ENCODE assay signal across 2 cellular contexts in the genomic region with DNA sequence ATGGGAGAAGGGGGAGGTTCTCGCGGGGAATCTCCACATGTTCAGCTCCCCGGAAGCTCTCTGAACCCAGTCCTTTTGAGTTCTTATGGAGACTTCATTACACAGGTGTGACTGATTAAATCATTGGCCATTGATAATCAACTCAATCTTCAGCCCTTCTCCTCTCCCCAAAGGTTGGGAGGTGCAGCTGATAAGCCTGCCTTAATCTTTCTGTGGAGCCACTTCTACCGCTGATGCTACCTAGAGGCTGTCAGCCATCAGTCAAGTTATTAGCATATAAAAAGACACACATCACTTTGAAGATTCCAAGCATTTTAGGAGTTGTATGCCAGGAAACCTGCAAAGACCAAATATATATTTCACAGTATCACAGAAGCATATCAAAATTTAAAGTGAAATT.
TF ChIP-seq lines count a peak whose summit lies in the region.

No MANE protein-coding gene starts in this region.

TF ChIP-seq in GM23338, 12 proteins besides CTCF, POLR2A, EP300 and RAD21 (continued from another document):
- TF ChIP-seq, protein P1, sequence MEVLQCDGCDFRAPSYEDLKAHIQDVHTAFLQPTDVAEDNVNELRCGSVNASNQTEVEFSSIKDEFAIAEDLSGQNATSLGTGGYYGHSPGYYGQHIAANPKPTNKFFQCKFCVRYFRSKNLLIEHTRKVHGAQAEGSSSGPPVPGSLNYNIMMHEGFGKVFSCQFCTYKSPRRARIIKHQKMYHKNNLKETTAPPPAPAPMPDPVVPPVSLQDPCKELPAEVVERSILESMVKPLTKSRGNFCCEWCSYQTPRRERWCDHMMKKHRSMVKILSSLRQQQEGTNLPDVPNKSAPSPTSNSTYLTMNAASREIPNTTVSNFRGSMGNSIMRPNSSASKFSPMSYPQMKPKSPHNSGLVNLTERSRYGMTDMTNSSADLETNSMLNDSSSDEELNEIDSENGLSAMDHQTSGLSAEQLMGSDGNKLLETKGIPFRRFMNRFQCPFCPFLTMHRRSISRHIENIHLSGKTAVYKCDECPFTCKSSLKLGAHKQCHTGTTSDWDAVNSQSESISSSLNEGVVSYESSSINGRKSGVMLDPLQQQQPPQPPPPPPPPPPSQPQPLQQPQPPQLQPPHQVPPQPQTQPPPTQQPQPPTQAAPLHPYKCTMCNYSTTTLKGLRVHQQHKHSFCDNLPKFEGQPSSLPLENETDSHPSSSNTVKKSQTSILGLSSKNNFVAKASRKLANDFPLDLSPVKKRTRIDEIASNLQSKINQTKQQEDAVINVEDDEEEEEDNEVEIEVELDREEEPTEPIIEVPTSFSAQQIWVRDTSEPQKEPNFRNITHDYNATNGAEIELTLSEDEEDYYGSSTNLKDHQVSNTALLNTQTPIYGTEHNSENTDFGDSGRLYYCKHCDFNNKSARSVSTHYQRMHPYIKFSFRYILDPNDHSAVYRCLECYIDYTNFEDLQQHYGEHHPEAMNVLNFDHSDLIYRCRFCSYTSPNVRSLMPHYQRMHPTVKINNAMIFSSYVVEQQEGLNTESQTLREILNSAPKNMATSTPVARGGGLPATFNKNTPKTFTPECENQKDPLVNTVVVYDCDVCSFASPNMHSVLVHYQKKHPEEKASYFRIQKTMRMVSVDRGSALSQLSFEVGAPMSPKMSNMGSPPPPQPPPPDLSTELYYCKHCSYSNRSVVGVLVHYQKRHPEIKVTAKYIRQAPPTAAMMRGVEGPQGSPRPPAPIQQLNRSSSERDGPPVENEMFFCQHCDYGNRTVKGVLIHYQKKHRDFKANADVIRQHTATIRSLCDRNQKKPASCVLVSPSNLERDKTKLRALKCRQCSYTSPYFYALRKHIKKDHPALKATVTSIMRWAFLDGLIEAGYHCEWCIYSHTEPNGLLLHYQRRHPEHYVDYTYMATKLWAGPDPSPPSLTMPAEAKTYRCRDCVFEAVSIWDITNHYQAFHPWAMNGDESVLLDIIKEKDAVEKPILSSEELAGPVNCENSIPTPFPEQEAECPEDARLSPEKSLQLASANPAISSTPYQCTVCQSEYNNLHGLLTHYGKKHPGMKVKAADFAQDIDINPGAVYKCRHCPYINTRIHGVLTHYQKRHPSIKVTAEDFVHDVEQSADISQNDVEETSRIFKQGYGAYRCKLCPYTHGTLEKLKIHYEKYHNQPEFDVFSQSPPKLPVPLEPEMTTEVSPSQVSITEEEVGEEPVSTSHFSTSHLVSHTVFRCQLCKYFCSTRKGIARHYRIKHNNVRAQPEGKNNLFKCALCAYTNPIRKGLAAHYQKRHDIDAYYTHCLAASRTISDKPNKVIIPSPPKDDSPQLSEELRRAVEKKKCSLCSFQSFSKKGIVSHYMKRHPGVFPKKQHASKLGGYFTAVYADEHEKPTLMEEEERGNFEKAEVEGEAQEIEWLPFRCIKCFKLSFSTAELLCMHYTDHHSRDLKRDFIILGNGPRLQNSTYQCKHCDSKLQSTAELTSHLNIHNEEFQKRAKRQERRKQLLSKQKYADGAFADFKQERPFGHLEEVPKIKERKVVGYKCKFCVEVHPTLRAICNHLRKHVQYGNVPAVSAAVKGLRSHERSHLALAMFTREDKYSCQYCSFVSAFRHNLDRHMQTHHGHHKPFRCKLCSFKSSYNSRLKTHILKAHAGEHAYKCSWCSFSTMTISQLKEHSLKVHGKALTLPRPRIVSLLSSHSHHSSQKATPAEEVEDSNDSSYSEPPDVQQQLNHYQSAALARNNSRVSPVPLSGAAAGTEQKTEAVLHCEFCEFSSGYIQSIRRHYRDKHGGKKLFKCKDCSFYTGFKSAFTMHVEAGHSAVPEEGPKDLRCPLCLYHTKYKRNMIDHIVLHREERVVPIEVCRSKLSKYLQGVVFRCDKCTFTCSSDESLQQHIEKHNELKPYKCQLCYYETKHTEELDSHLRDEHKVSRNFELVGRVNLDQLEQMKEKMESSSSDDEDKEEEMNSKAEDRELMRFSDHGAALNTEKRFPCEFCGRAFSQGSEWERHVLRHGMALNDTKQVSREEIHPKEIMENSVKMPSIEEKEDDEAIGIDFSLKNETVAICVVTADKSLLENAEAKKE (CRISPR knock-in tag; IDR thresholded peaks at IDR 0.05): no peak
- TF ChIP-seq ZNF114 (CRISPR knock-in tag; IDR thresholded peaks at IDR 0.05): no peak
- no peak for TF ChIP-seq ZNF331 (CRISPR knock-in tag; IDR thresholded peaks at IDR 0.05; ENCODE audit: low read depth)
- TF ChIP-seq EZH2phosphoT487 (IDR thresholded peaks at IDR 0.05; ENCODE audit: unreplicated experiment): no peak
- TF ChIP-seq JUNB (IDR thresholded peaks at IDR 0.05; ENCODE audit: unreplicated experiment): no peak
- TF ChIP-seq, protein P2, sequence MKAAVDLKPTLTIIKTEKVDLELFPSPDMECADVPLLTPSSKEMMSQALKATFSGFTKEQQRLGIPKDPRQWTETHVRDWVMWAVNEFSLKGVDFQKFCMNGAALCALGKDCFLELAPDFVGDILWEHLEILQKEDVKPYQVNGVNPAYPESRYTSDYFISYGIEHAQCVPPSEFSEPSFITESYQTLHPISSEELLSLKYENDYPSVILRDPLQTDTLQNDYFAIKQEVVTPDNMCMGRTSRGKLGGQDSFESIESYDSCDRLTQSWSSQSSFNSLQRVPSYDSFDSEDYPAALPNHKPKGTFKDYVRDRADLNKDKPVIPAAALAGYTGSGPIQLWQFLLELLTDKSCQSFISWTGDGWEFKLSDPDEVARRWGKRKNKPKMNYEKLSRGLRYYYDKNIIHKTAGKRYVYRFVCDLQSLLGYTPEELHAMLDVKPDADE (IDR thresholded peaks at IDR 0.05): no peak
- TF ChIP-seq NANOG (IDR thresholded peaks at IDR 0.05; ENCODE audit: borderline replicate concordance): peak; percentile 84

TF ChIP-seq in WTC11, 78 proteins besides CTCF, POLR2A, EP300 and RAD21 (continued from another document):
- TF ChIP-seq, protein P3, sequence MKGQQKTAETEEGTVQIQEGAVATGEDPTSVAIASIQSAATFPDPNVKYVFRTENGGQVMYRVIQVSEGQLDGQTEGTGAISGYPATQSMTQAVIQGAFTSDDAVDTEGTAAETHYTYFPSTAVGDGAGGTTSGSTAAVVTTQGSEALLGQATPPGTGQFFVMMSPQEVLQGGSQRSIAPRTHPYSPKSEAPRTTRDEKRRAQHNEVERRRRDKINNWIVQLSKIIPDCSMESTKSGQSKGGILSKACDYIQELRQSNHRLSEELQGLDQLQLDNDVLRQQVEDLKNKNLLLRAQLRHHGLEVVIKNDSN (CRISPR knock-in tag; IDR thresholded peaks at IDR 0.05): no peak
- TF ChIP-seq, protein P4, sequence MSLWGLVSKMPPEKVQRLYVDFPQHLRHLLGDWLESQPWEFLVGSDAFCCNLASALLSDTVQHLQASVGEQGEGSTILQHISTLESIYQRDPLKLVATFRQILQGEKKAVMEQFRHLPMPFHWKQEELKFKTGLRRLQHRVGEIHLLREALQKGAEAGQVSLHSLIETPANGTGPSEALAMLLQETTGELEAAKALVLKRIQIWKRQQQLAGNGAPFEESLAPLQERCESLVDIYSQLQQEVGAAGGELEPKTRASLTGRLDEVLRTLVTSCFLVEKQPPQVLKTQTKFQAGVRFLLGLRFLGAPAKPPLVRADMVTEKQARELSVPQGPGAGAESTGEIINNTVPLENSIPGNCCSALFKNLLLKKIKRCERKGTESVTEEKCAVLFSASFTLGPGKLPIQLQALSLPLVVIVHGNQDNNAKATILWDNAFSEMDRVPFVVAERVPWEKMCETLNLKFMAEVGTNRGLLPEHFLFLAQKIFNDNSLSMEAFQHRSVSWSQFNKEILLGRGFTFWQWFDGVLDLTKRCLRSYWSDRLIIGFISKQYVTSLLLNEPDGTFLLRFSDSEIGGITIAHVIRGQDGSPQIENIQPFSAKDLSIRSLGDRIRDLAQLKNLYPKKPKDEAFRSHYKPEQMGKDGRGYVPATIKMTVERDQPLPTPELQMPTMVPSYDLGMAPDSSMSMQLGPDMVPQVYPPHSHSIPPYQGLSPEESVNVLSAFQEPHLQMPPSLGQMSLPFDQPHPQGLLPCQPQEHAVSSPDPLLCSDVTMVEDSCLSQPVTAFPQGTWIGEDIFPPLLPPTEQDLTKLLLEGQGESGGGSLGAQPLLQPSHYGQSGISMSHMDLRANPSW (CRISPR knock-in tag; conservative IDR thresholded peaks at IDR 0.05; ENCODE audit: low read depth): no peak
- TF ChIP-seq NR2C2 (CRISPR knock-in tag; IDR thresholded peaks at IDR 0.05) (no peak), GTF2I (CRISPR knock-in tag; conservative IDR thresholded peaks at IDR 0.05) (no peak), NR1H2 (CRISPR knock-in tag; IDR thresholded peaks at IDR 0.05) (no peak)
- TF ChIP-seq, protein P5, sequence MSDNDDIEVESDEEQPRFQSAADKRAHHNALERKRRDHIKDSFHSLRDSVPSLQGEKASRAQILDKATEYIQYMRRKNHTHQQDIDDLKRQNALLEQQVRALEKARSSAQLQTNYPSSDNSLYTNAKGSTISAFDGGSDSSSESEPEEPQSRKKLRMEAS (CRISPR knock-in tag; IDR thresholded peaks at IDR 0.05): no peak
